Comparison of ENCODE assay signal across 1 cellular context in the genomic region with DNA sequence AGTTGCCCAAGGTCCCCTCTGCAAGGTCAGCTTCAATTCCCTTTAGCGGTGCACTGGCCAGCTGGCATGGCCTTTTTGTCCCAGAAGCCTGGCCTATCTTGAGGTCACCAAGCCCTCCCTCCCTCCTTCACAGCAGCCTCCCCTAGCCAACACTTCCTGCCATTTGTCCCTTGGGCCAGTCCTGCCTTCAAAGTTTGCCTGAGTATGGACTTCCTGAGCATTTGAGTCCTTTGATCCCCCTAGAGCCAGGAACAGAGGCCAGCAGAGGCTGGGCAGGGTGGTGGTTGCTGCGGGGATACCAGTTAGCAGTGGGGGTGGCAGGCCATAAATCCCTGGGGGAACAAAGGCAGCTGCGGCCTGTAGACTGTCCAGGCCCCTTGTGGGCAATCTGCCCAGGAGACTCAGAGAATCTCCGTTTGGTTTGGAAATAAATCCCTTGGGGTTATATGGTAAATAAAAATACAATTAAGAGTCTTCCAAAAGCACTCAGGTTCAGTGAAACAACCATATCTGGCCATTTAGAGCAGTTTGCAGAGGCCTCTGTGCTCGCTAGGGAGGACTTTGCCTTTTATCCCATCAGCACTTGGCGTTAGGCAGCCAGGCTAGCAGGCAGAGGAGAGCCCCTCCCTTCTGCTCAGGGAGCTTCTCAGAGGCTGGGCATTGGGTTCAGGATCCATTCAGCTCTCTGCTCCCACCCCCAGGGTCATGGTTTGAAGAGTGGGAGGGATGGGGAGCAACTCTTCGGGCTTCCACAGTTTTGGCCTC.
TF ChIP-seq lines count a peak whose summit lies in the region.

No MANE protein-coding gene starts in this region.

TF ChIP-seq in HepG2, 621 proteins besides CTCF, POLR2A, EP300 and RAD21 (continued from another document and continues in another):
- TF ChIP-seq, protein P1, sequence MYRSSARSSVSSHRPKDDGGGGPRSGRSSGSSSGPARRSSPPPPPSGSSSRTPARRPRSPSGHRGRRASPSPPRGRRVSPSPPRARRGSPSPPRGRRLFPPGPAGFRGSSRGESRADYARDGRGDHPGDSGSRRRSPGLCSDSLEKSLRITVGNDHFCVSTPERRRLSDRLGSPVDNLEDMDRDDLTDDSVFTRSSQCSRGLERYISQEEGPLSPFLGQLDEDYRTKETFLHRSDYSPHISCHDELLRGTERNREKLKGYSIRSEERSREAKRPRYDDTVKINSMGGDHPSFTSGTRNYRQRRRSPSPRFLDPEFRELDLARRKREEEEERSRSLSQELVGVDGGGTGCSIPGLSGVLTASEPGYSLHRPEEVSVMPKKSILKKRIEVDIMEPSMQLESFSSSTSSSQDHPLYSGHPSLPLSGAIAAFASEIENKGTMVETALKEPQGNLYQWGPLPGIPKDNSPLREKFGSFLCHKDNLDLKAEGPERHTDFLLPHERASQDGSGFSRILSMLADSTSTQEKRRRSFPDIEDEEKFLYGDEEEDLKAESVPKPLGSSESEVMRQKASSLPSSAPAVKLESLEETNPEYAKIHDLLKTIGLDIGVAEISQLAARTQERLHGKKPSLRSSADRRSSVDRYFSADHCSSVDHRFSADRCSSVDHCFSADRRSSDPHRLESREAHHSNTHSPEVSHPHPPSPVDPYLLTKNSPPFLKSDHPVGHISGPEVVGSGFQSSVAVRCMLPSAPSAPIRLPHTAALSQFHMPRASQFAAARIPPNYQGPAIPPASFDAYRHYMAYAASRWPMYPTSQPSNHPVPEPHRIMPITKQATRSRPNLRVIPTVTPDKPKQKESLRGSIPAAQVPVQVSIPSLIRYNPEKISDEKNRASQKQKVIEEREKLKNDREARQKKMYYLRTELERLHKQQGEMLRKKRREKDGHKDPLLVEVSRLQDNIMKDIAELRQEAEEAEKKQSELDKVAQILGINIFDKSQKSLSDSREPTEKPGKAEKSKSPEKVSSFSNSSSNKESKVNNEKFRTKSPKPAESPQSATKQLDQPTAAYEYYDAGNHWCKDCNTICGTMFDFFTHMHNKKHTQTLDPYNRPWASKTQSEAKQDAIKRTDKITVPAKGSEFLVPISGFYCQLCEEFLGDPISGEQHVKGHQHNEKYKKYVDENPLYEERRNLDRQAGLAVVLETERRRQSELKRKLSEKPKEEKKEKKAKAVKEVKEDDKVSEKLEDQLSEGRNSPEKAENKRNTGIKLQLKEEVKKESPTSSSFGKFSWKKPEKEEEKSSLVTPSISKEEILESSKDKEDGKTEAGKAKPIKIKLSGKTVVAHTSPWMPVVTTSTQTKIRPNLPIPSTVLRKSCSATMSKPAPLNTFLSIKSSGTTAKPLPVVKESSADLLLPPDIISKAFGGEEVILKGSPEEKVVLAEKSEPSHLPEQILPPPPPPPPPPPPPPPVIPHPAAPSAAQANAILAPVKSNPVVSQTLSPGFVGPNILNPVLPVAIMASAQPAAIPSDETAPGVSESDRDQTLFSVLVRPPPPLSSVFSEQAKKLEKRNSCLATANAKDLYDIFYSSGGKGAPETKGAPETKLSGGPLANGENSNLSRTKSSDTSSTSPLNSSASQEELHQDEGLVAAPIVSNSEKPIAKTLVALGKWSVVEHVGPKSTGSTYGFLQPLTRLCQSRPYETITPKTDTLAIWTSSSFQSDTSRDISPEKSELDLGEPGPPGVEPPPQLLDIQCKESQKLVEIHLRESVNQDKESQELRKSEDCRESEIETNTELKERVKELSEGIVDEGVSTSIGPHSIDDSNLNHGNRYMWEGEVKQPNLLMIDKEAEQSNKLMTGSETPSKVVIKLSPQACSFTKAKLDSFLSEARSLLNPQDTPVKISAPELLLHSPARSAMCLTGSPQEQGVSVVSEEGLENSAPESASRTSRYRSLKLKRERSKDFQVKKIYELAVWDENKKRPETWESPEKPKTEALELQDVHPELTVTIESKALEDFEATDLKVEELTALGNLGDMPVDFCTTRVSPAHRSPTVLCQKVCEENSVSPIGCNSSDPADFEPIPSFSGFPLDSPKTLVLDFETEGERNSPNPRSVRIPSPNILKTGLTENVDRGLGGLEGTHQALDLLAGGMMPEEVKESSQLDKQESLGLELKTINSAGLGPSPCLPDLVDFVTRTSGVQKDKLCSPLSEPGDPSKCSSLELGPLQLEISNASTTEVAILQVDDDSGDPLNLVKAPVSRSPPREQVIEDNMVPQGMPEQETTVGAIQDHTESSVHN (CRISPR knock-in tag; IDR thresholded peaks at IDR 0.05): no peak
- TF ChIP-seq HDAC2 (CRISPR knock-in tag; IDR thresholded peaks at IDR 0.05) (peak; percentile 45), ZNF326 (CRISPR knock-in tag; IDR thresholded peaks at IDR 0.05; ENCODE audit: borderline replicate concordance) (no peak), ZNF776 (CRISPR knock-in tag; IDR thresholded peaks at IDR 0.05) (no peak), ZNF354B (CRISPR knock-in tag; IDR thresholded peaks at IDR 0.05) (no peak), TSC22D2 (CRISPR knock-in tag; IDR thresholded peaks at IDR 0.05; ENCODE audit: borderline replicate concordance) (no peak), TCF12 (IDR thresholded peaks at IDR 0.05) (no peak), TCF12 (CRISPR knock-in tag; IDR thresholded peaks at IDR 0.05) (no peak), NPAS2 (CRISPR knock-in tag; IDR thresholded peaks at IDR 0.05; ENCODE audit: borderline replicate concordance) (no peak), SRSF1 (optimal IDR thresholded peaks at IDR 0.05; ENCODE audit: low read depth, low read length) (no peak), ZNF660 (CRISPR knock-in tag; IDR thresholded peaks at IDR 0.05; ENCODE audit: borderline replicate concordance, low read depth) (no peak), ZBTB42 (CRISPR knock-in tag; IDR thresholded peaks at IDR 0.05) (no peak), SP1 (IDR thresholded peaks at IDR 0.05) (no peak), SP1 (CRISPR knock-in tag; IDR thresholded peaks at IDR 0.05) (no peak), EZH2 (conservative IDR thresholded peaks at IDR 0.05; ENCODE audit: low read depth, low read length) (no peak), BCL6 (CRISPR knock-in tag; IDR thresholded peaks at IDR 0.05) (no peak), ZBTB20 (CRISPR knock-in tag; IDR thresholded peaks at IDR 0.05; ENCODE audit: borderline replicate concordance, low read depth) (no peak), THAP11 (CRISPR knock-in tag; IDR thresholded peaks at IDR 0.05) (0 out of 2 replicates have a peak, but pooled peaks have one; percentile 4), ZNF12 (CRISPR knock-in tag; IDR thresholded peaks at IDR 0.05) (no peak), HCFC1 (IDR thresholded peaks at IDR 0.05; ENCODE audit: low read depth, low read length) (no peak), SNRNP70 (IDR thresholded peaks at IDR 0.05; ENCODE audit: low read depth, low read length) (no peak), ZBTB7A (CRISPR knock-in tag; IDR thresholded peaks at IDR 0.05) (no peak), CREM (IDR thresholded peaks at IDR 0.05) (no peak), CREM (CRISPR knock-in tag; IDR thresholded peaks at IDR 0.05) (no peak), ZNF670 (CRISPR knock-in tag; IDR thresholded peaks at IDR 0.05; ENCODE audit: borderline replicate concordance) (no peak), POGZ (CRISPR knock-in tag; IDR thresholded peaks at IDR 0.05) (no peak), ZNF24 (IDR thresholded peaks at IDR 0.05) (no peak), ZNF251 (CRISPR knock-in tag; IDR thresholded peaks at IDR 0.05) (no peak), ZSCAN29 (CRISPR knock-in tag; conservative IDR thresholded peaks at IDR 0.05) (no peak), ZNF605 (CRISPR knock-in tag; IDR thresholded peaks at IDR 0.05) (peak; percentile 91), KDM5B (CRISPR knock-in tag; IDR thresholded peaks at IDR 0.05; ENCODE audit: borderline replicate concordance) (peak; percentile 32; the same call in 1 of the 2 replicates), HMGA1 (CRISPR knock-in tag; conservative IDR thresholded peaks at IDR 0.05) (no peak), PCBP1 (IDR thresholded peaks at IDR 0.05; ENCODE audit: borderline replicate concordance, low read depth, low read length) (0 out of 2 replicates have a peak, but pooled peaks have one; percentile 23), ZNF546 (CRISPR knock-in tag; conservative IDR thresholded peaks at IDR 0.05) (no peak), ZFX (CRISPR knock-in tag; IDR thresholded peaks at IDR 0.05; ENCODE audit: low read depth) (peak; percentile 94), MTF1 (CRISPR knock-in tag; IDR thresholded peaks at IDR 0.05) (no peak), POLR2AphosphoS5 (IDR thresholded peaks at IDR 0.05; ENCODE audit: low read depth, low read length) (peak; percentile 79), ZNF619 (CRISPR knock-in tag; IDR thresholded peaks at IDR 0.05) (no peak), ZNF44 (CRISPR knock-in tag; IDR thresholded peaks at IDR 0.05) (no peak), IKZF1 (IDR thresholded peaks at IDR 0.05) (no peak), SOX6 (IDR thresholded peaks at IDR 0.05) (no peak), SOX6 (CRISPR knock-in tag; IDR thresholded peaks at IDR 0.05) (no peak), SNAI1 (CRISPR knock-in tag; IDR thresholded peaks at IDR 0.05; ENCODE audit: borderline replicate concordance) (no peak), ZNF777 (CRISPR knock-in tag; IDR thresholded peaks at IDR 0.05) (no peak; the same call in 1 of the 2 replicates), PLRG1 (conservative IDR thresholded peaks at IDR 0.05) (no peak), NR2F1 (CRISPR knock-in tag; IDR thresholded peaks at IDR 0.05) (no peak), ZNF788 (CRISPR knock-in tag; IDR thresholded peaks at IDR 0.05; ENCODE audit: borderline replicate concordance) (peak; percentile 75; the same call in 1 of the 2 replicates)
- TF ChIP-seq, protein P2, sequence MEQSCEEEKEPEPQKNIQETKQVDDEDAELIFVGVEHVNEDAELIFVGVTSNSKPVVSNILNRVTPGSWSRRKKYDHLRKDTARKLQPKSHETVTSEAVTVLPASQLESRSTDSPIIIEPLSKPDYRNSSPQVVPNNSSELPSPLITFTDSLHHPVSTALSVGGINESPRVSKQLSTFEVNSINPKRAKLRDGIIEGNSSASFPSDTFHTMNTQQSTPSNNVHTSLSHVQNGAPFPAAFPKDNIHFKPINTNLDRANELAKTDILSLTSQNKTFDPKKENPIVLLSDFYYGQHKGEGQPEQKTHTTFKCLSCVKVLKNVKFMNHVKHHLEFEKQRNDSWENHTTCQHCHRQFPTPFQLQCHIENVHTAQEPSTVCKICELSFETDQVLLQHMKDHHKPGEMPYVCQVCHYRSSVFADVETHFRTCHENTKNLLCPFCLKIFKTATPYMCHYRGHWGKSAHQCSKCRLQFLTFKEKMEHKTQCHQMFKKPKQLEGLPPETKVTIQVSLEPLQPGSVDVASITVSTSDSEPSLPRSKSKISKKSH (CRISPR knock-in tag; IDR thresholded peaks at IDR 0.05; ENCODE audit: borderline replicate concordance): peak; percentile 88; the same call in 1 of the 2 replicates
- TF ChIP-seq, protein P3, sequence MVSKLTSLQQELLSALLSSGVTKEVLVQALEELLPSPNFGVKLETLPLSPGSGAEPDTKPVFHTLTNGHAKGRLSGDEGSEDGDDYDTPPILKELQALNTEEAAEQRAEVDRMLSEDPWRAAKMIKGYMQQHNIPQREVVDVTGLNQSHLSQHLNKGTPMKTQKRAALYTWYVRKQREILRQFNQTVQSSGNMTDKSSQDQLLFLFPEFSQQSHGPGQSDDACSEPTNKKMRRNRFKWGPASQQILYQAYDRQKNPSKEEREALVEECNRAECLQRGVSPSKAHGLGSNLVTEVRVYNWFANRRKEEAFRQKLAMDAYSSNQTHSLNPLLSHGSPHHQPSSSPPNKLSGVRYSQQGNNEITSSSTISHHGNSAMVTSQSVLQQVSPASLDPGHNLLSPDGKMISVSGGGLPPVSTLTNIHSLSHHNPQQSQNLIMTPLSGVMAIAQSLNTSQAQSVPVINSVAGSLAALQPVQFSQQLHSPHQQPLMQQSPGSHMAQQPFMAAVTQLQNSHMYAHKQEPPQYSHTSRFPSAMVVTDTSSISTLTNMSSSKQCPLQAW (CRISPR knock-in tag; IDR thresholded peaks at IDR 0.05): peak; percentile 61
- TF ChIP-seq, protein P4, sequence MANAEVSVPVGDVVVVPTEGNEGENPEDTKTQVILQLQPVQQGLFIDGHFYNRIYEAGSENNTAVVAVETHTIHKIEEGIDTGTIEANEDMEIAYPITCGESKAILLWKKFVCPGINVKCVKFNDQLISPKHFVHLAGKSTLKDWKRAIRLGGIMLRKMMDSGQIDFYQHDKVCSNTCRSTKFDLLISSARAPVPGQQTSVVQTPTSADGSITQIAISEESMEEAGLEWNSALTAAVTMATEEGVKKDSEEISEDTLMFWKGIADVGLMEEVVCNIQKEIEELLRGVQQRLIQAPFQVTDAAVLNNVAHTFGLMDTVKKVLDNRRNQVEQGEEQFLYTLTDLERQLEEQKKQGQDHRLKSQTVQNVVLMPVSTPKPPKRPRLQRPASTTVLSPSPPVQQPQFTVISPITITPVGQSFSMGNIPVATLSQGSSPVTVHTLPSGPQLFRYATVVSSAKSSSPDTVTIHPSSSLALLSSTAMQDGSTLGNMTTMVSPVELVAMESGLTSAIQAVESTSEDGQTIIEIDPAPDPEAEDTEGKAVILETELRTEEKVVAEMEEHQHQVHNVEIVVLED (CRISPR knock-in tag; IDR thresholded peaks at IDR 0.05; ENCODE audit: borderline replicate concordance): no peak; the same call in 1 of the 2 replicates
- TF ChIP-seq, protein P5, sequence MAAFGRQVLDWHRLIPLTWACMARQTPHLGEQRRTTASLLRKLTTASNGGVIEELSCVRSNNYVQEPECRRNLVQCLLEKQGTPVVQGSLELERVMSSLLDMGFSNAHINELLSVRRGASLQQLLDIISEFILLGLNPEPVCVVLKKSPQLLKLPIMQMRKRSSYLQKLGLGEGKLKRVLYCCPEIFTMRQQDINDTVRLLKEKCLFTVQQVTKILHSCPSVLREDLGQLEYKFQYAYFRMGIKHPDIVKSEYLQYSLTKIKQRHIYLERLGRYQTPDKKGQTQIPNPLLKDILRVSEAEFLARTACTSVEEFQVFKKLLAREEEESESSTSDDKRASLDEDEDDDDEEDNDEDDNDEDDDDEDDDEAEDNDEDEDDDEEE (CRISPR knock-in tag; IDR thresholded peaks at IDR 0.05): no peak
- TF ChIP-seq, protein P6, sequence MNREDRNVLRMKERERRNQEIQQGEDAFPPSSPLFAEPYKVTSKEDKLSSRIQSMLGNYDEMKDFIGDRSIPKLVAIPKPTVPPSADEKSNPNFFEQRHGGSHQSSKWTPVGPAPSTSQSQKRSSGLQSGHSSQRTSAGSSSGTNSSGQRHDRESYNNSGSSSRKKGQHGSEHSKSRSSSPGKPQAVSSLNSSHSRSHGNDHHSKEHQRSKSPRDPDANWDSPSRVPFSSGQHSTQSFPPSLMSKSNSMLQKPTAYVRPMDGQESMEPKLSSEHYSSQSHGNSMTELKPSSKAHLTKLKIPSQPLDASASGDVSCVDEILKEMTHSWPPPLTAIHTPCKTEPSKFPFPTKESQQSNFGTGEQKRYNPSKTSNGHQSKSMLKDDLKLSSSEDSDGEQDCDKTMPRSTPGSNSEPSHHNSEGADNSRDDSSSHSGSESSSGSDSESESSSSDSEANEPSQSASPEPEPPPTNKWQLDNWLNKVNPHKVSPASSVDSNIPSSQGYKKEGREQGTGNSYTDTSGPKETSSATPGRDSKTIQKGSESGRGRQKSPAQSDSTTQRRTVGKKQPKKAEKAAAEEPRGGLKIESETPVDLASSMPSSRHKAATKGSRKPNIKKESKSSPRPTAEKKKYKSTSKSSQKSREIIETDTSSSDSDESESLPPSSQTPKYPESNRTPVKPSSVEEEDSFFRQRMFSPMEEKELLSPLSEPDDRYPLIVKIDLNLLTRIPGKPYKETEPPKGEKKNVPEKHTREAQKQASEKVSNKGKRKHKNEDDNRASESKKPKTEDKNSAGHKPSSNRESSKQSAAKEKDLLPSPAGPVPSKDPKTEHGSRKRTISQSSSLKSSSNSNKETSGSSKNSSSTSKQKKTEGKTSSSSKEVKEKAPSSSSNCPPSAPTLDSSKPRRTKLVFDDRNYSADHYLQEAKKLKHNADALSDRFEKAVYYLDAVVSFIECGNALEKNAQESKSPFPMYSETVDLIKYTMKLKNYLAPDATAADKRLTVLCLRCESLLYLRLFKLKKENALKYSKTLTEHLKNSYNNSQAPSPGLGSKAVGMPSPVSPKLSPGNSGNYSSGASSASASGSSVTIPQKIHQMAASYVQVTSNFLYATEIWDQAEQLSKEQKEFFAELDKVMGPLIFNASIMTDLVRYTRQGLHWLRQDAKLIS (CRISPR knock-in tag; IDR thresholded peaks at IDR 0.05): no peak
